In the genomic region with DNA sequence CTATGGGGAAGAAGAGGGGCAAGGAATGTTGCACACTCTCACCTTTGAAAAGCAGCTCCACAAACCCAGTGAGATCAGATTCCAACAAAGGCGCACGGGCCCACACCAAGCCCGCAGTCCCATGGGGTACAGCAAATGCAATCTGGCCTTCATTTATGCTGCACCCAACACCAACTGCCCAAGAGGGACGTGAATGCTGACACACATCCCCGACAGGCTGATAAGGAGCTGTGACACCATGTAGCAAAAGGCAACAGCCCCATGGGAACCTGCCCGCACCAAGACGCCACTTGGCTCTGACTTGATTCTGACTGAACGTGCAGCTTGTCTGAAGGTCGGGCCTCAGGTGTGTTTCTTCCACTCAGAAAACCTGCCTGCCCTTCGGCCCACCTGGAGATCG, we compare ENCODE assay signal across 20 cellular contexts.
"Had no signal": no experiment of that assay in that cellular context is flagged by ENCODE, and none has a peak within 500 bp of the region (broad histone marks: within the 10 kb centered on the region; RNA-seq: fewer than 3 reads in every experiment).

No MANE protein-coding gene starts in this region.

- H3K4me3 Mint-ChIP-seq: endodermal cell, nephron progenitor cell had no signal

- H3K4me3 ChIP-seq: coronary artery, heart right ventricle, right atrium auricular region, tibial artery, upper lobe of left lung, uterus had no signal

- H3K27me3 Mint-ChIP-seq: naive thymus-derived CD4-positive, alpha-beta T cell had no signal

- DNase-seq: effector CD4-positive, alpha-beta T cell; endodermal cell; foreskin melanocyte; heart right ventricle; hypothalamus; kidney glomerular epithelial cell; mammary epithelial cell; naive thymus-derived CD4-positive, alpha-beta T cell; nephron progenitor cell; posterior cingulate gyrus; small intestine; stimulated activated CD4-positive, alpha-beta T cell treated with anti-CD3 and anti-CD28 coated beads, Interleukin-12 subunit alpha, Interleukin-12 subunit beta, amount 100 ng/mL, for 4 hours; stimulated activated naive CD8-positive, alpha-beta T cell treated with anti-CD3 and anti-CD28 coated beads, Interleukin-15, Interleukin-2, amounts not matched to agents 100 U/mL and 50 U/mL, for 24 hours; tibial artery; upper lobe of left lung; uterus had no signal

- H3K27me3 ChIP-seq: heart right ventricle, neutrophil, right atrium auricular region, tibial artery, upper lobe of left lung, uterus had no signal

- H3K27ac Mint-ChIP-seq: endodermal cell, nephron progenitor cell had no signal

- FAIRE-seq: islet of Langerhans, small intestine had no signal

- H3K27ac ChIP-seq: coronary artery, heart right ventricle, neutrophil, right atrium auricular region, tibial artery, upper lobe of left lung, uterus had no signal

- ATAC-seq: heart right ventricle; naive thymus-derived CD4-positive, alpha-beta T cell; stimulated activated naive CD8-positive, alpha-beta T cell treated with anti-CD3 and anti-CD28 coated beads, Interleukin-15, Interleukin-2, amounts not matched to agents 100 U/mL and 50 U/mL, for 24 hours had no signal

- H3K9me3 ChIP-seq: heart right ventricle, neutrophil, right atrium auricular region, tibial artery, upper lobe of left lung, uterus had no signal

- H3K9me3 Mint-ChIP-seq: endodermal cell; naive thymus-derived CD4-positive, alpha-beta T cell; nephron progenitor cell had no signal

- H3K36me3 ChIP-seq: uterus had no signal

- H3K4me1 Mint-ChIP-seq: endodermal cell had no signal
